ENCODE assay signal across 8 cellular contexts in the genomic region with DNA sequence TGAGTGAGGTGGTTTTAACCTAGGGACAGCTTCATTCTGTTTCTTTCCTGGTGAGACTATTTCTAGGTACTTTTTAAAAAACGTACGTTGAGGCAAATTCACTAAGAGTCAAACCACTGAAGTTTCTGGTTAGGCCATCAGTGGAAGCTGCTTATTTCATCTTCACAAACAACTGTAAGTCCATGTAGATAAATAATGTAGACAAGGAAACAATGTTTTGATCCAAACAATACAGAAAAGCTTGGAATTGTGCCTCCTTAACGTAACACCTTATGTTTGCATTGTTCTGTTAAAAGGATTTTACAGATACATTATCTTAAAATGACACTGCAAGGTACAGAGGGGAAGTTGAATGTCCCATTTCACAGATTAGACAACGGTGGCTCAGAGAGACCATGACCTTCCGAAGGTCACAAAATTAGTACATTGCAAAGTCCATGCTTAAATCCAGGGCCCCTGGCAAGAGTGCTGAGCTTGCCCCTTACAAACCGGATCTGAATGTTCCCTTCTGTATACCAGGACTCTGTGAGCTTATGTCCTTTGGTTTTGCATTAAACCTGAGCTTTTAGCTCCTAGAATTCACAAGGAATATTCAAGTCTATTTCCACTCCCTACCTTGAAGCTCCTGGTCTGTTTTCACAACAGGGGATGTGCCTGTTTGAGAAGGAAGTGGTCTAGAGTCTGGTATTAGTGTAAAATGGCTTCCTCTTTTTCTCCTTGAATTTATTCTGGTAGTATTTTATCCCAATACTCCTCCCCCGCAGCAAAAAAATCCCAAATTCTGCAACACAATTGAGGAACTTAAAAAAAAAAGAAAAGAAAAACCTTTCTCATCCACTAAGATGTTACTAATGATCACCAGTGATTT. TPM values are rescaled to one million over a fixed set of nuclear protein-coding genes. Genes with fewer than 3 reads are reported as not detected.
DNase-seq lines count a peak whose midpoint lies in the region; ATAC-seq, FAIRE-seq and TF ChIP-seq lines count a peak whose summit lies in the region.

No MANE protein-coding gene starts in this region.

- H3K4me1 Mint-ChIP-seq in activated T-helper 17 cell treated with anti-CD3 and anti-CD28 coated beads, Interleukin-2, amount 50 U/mL, for 72 hours = peaks cover 9% of the 10 kb centered on the region

- no peaks in the 10 kb centered on the region for H3K9me3 ChIP-seq in keratinocyte (ENCODE audit: control insufficient read depth, low read depth, low read length)

- H3K9me1 ChIP-seq in keratinocyte (ENCODE audit: control insufficient read depth, extremely low read depth, insufficient read depth, low read length) = no peaks in the 10 kb centered on the region

- TF ChIP-seq CTCF in HL-60 (IDR thresholded peaks at IDR 0.05; ENCODE audit: insufficient read depth, low read length) = no peak
- TF ChIP-seq CTCF in keratinocyte (optimal IDR thresholded peaks at IDR 0.05 in 1 of 3, IDR thresholded peaks at IDR 0.05 in 1 of 3, conservative IDR thresholded peaks at IDR 0.05 in 1 of 3; ENCODE audit: extremely low read depth in 1 of 3, insufficient read depth in 2 of 3, low read length in 3 of 3) = no peak
- peak; percentile 95 for TF ChIP-seq CTCF in subcutaneous adipose tissue (IDR thresholded peaks at IDR 0.05; ENCODE audit: low read depth)
- TF ChIP-seq CTCF in omental fat pad (IDR thresholded peaks at IDR 0.05) = no peak

- H3K27ac ChIP-seq in HL-60 (replicated peaks) = peak overlapping the region; percentile 91
- peak overlapping the region; percentile 91 for H3K27ac ChIP-seq in keratinocyte (ENCODE audit: control insufficient read depth, insufficient read depth, low read length)

- no peaks in the 10 kb centered on the region for H3K9me3 Mint-ChIP-seq in activated T-helper 17 cell treated with anti-CD3 and anti-CD28 coated beads, Interleukin-2, amount 50 U/mL, for 72 hours

- no peak for FAIRE-seq in keratinocyte (lab: Jason Lieb, UNC)

- H3K9ac ChIP-seq in keratinocyte (ENCODE audit: control insufficient read depth, extremely low read depth, insufficient read depth, low read length) = peak overlapping the region; percentile 87

- no peak overlapping the region for H3K4me3 ChIP-seq in HL-60 (replicated peaks; ENCODE audit: insufficient read depth, low read length)
- H3K4me3 ChIP-seq in keratinocyte (ENCODE audit: control insufficient read depth in 2 of 3, extremely low read depth in 1 of 3, insufficient read depth in 2 of 3, low read depth in 1 of 3, low read length in 3 of 3) = no peak overlapping the region

- peak overlapping the region; percentile 89 for H3K27ac Mint-ChIP-seq in activated T-helper 17 cell treated with anti-CD3 and anti-CD28 coated beads, Interleukin-2, amount 50 U/mL, for 72 hours

- peak overlapping the region; percentile 94 for H3K4me2 ChIP-seq in keratinocyte (ENCODE audit: control insufficient read depth, extremely low read depth, insufficient read depth, low read depth, low read length)

- no peaks in the 10 kb centered on the region for H3K27me3 Mint-ChIP-seq in activated T-helper 17 cell treated with anti-CD3 and anti-CD28 coated beads, Interleukin-2, amount 50 U/mL, for 72 hours

- no peaks in the 10 kb centered on the region for H3K79me2 ChIP-seq in keratinocyte (ENCODE audit: control insufficient read depth, insufficient read depth, low read length)

- H2AFZ ChIP-seq in keratinocyte (ENCODE audit: control insufficient read depth, low read length) = peak overlapping the region; percentile 61

- no peaks in the 10 kb centered on the region for H3K27me3 ChIP-seq in HL-60 (ENCODE audit: insufficient read depth, poor library complexity, severe bottlenecking)
- no peaks in the 10 kb centered on the region for H3K27me3 ChIP-seq in keratinocyte (ENCODE audit: control insufficient read depth, extremely low read depth, insufficient read depth, low read length)

- peak; percentile 15 for ATAC-seq in activated T-helper 17 cell treated with anti-CD3 and anti-CD28 coated beads, Interleukin-2, amount 50 U/mL, for 72 hours (replicated peaks)
- ATAC-seq in omental fat pad (ENCODE audit: low FRiP score) (no peak), GM21737 (IDR thresholded peaks at IDR 0.05; ENCODE audit: unreplicated experiment) (no peak)

- no peaks in the 10 kb centered on the region for H4K20me1 ChIP-seq in keratinocyte (ENCODE audit: control insufficient read depth, extremely low read depth, insufficient read depth, low read length)

- no peaks in the 10 kb centered on the region for H3K36me3 Mint-ChIP-seq in activated T-helper 17 cell treated with anti-CD3 and anti-CD28 coated beads, Interleukin-2, amount 50 U/mL, for 72 hours (ENCODE audit: low read depth)

- no peaks in the 10 kb centered on the region for H3K36me3 ChIP-seq in keratinocyte (ENCODE audit: control insufficient read depth in 2 of 2, extremely low read depth in 1 of 2, insufficient read depth in 2 of 2, low read length in 2 of 2)

- H3K4me3 Mint-ChIP-seq in activated T-helper 17 cell treated with anti-CD3 and anti-CD28 coated beads, Interleukin-2, amount 50 U/mL, for 72 hours = peak overlapping the region; percentile 83

- peaks cover 26% of the 10 kb centered on the region for H3K4me1 ChIP-seq in keratinocyte (ENCODE audit: control insufficient read depth, extremely low read depth, insufficient read depth, low read length)

- peak; percentile 63 to 73 for DNase-seq in AML-193 (lab: John Stamatoyannopoulos, UW)
- peak in 1 of 2 experiments; percentile 65 for DNase-seq in HL-60 (ENCODE audit: low read depth in 1 of 2, low spot score in 1 of 2)
- DNase-seq in keratinocyte (ENCODE audit: low read depth, low spot score) = no peak
- no peak for DNase-seq in omental fat pad (ENCODE audit: low spot score)
- no peak for DNase-seq in COLO668 (lab: John Stamatoyannopoulos, UW; ENCODE audit: unreplicated experiment)

- dilution Hi-C loops in keratinocyte (cut with MboI; ENCODE audit: extremely low pct_ligation_motif_present, low sequenced_read_pairs) = no loop called here

RNA-seq across cellular contexts. Expression of a gene that starts 28.8 kb away (rescaled TPM):
- 10 to 100 TPM; 52.7 to 54.2 TPM for total RNA-seq in activated T-helper 17 cell treated with anti-CD3 and anti-CD28 coated beads, Interleukin-2, amount 50 U/mL, for 72 hours
- 16.9 to 19.1 TPM (median 17.3 TPM) in 3 replicates for polyA plus RNA-seq in keratinocyte
- polyA plus RNA-seq in keratinocyte (2011; ENCODE audit: low read depth) = 13.1 TPM
- polyA plus RNA-seq in keratinocyte (2011; cell fraction: cytosol; rRNA removed) = 7.4 and 10.7 TPM in 2 replicates
- polyA plus RNA-seq in keratinocyte (2011; cell fraction: nucleus; rRNA removed) = 25.3 and 32.5 TPM in 2 replicates
- polyA plus RNA-seq in keratinocyte (2012; ENCODE audit: low replicate concordance) = 23.6 and 26.4 TPM in 2 replicates
- 33.8 to 58.6 TPM (median 48.4 TPM) in 3 replicates for polyA minus RNA-seq in keratinocyte
- 14.0 TPM for polyA minus RNA-seq in keratinocyte (2011; cell fraction: cytosol; rRNA and poly(A)+ RNA removed)
- 53.1 and 94.6 TPM in 2 replicates for polyA minus RNA-seq in keratinocyte (2011; cell fraction: nucleus; rRNA and poly(A)+ RNA removed)
- total RNA-seq in subcutaneous adipose tissue (10 to 100 TPM; 29.6 to 62.3 (median 36.7) TPM), omental fat pad (10 to 100 TPM; 24.9 to 48.8 (median 36.8) TPM)

Comparison
In these comparisons a context has a peak if more than half of its experiments do, and no peak if none do; other contexts are left out.
1. DNase-seq: peak in AML-193 (2 of 2); none in keratinocyte (single experiment), omental fat pad (single experiment) and COLO668 (single experiment).